In genomic region chr12:65511134-65511912, GRCh38 we compare ENCODE assay signal across 15 cellular contexts.
DNase-seq lines count a peak whose midpoint lies in the region; ATAC-seq and TF ChIP-seq lines count a peak whose summit lies in the region.
"Had no signal": no experiment of that assay in that cellular context is flagged by ENCODE, and none has a peak within 500 bp of the region (broad histone marks: within the 10 kb centered on the region; RNA-seq: fewer than 3 reads in every experiment).

No MANE protein-coding gene starts in this region.

- H3K4me2 ChIP-seq in SK-N-SH, result no peak overlapping the region

- H3K79me2 ChIP-seq in SK-N-SH (ENCODE audit: insufficient read depth), result no peaks in the 10 kb centered on the region

- no TSS peak for BruUV-seq in A673 (replicated peaks; lab: Mats Ljungman, UMichigan)

- H3K9me3 ChIP-seq in A673 (ENCODE audit: low read depth, low read length, poor library complexity, severe bottlenecking) (no peaks in the 10 kb centered on the region), SK-N-SH (no peaks in the 10 kb centered on the region)
- H3K9me3 ChIP-seq: thoracic aorta had no signal

- TF ChIP-seq RAD21 in SK-N-SH (IDR thresholded peaks at IDR 0.05; ENCODE audit: low read length), result no peak

- H3K9me2 ChIP-seq in SK-N-SH, result no peaks in the 10 kb centered on the region

- no peak; a peak in 1 of 4 replicates for TF ChIP-seq EP300 in SK-N-SH (IDR thresholded peaks at IDR 0.05; ENCODE audit: borderline replicate concordance in 1 of 2, low read depth in 1 of 2, low read length in 1 of 2)

- no peak for TF ChIP-seq POLR2A in GM18505 (IDR thresholded peaks at IDR 0.05; ENCODE audit: borderline replicate concordance, extremely low read depth, insufficient read depth, insufficient read length)

- CTCF ChIA-PET in A673 (lab: Charles Lee), result interaction anchor here (0.6 to 1.2 kb wide), 6 partner anchors 25 to 606 kb away, joined by 3 to 7 read pairs (median 4); no protein-coding TSS in a partner anchor
- CTCF ChIA-PET in SK-N-SH (lab: Yijun Ruan, JAX), result interaction anchor here (0.6 to 1.1 kb wide), 2 partner anchors 11 to 501 kb away, joined by 3 read pairs; no protein-coding TSS in a partner anchor

- H3K27ac ChIP-seq in A673 (ENCODE audit: low read depth, low read length, poor library complexity, severe bottlenecking) (peak overlapping the region; percentile 57), SK-N-SH (ENCODE audit: low read depth in 2 of 2, low read length in 1 of 2) (peak overlapping the region; percentile 32 to 48; a peak in 2 of 4 replicates)
- H3K27ac ChIP-seq: thoracic aorta had no signal

- no peak overlapping the region for H3K9ac ChIP-seq in SK-N-SH

- no peaks in the 10 kb centered on the region for H3K36me3 ChIP-seq in A673 (ENCODE audit: insufficient read depth, low read length, poor library complexity, severe bottlenecking)
- H3K36me3 ChIP-seq in SK-N-SH (replicated peaks in 1 of 2; ENCODE audit: control insufficient read depth in 1 of 2, insufficient read depth in 2 of 2, low read length in 1 of 2), result no peaks in the 10 kb centered on the region
- H3K36me3 ChIP-seq: thoracic aorta had no signal

- no peak overlapping the region for H3K4me3 ChIP-seq in A673 (ENCODE audit: low read depth, low read length, poor library complexity, severe bottlenecking)
- H3K4me3 ChIP-seq in SK-N-SH (ENCODE audit: low read depth in 2 of 2, low read length in 1 of 2), result no peak overlapping the region
- H3K4me3 ChIP-seq: K562, thoracic aorta had no signal

- H4K20me1 ChIP-seq in SK-N-SH (ENCODE audit: insufficient read depth), result no peaks in the 10 kb centered on the region

- peak; percentile 91 for DNase-seq in A673 (ENCODE audit: low spot score)
- DNase-seq in SK-N-SH, result no peak
- DNase-seq in Right ventricle myocardium superior, result peak; percentile 50
- DNase-seq in myocyte (ENCODE audit: low read depth), result peak; percentile 43
- no peak for DNase-seq in NCI-H1436 treated with DMSO at 0.1 percent for 48 hours (lab: John Stamatoyannopoulos, UW)
- DNase-seq in activated CD4-positive, alpha-beta T cell treated with anti-CD3 and anti-CD28 coated beads for 4 hours, result no peak
- no peak for DNase-seq in stimulated activated CD4-positive, alpha-beta T cell treated with anti-CD3 and anti-CD28 coated beads, Interleukin-4, amount 100 ng/mL, for 1 hour
- DNase-seq: activated CD4-positive, alpha-beta T cell treated with anti-CD3 and anti-CD28 coated beads, Interleukin-2, amount 50 U/mL, for 4 hours; activated gamma-delta T cell treated with Interleukin-2 at 50 U/mL for 16 hours; HCEC 1CT; NCI-H2081; T-helper 1 cell had no signal

- peaks cover 7% of the 10 kb centered on the region for H3F3A ChIP-seq in SK-N-SH (replicated peaks; ENCODE audit: insufficient read depth)

- intact Hi-C loops in A673 (cut with micrococcal nuclease; ENCODE audit: unreplicated experiment) (loop anchor here (2.0 to 5.0 kb wide), 2 partner anchors 203 to 311 kb away; partner anchors contain the start of gene HMGA2), Right ventricle myocardium superior (cut with DNase I) (no loop called here)

- TF ChIP-seq CTCF in A673 (conservative IDR thresholded peaks at IDR 0.05; ENCODE audit: low read depth, low read length) (peak; percentile 42; the same call in 1 of the 2 replicates), SK-N-SH (IDR thresholded peaks at IDR 0.05) (no peak)

- 78% methylated on average over 13 of the region's 13 CpGs for WGBS in SK-N-SH (ENCODE audit: low lambda C conversion rate)

- ATAC-seq in Right ventricle myocardium superior (ENCODE audit: poor library complexity), result peak; percentile 78
- ATAC-seq in GM18505 (IDR thresholded peaks at IDR 0.05; ENCODE audit: unreplicated experiment), result no peak
- ATAC-seq: K562 had no signal

- H2AFZ ChIP-seq in SK-N-SH (ENCODE audit: low read depth), result no peak overlapping the region

- H3K27me3 ChIP-seq in A673 (replicated peaks; ENCODE audit: insufficient read depth, low read depth, low read length, poor library complexity) (no peaks in the 10 kb centered on the region), SK-N-SH (ENCODE audit: insufficient read depth) (no peaks in the 10 kb centered on the region)

- POLR2A ChIA-PET in A673 (lab: Charles Lee; ENCODE audit: low non-redundant PET), result interaction anchor here (0.6 kb wide), 2 partner anchors 555 to 882 kb away, joined by 3 to 4 read pairs; no protein-coding TSS in a partner anchor
- POLR2A ChIA-PET in SK-N-SH (lab: Yijun Ruan, JAX), result no interaction called here

- H3K4me1 ChIP-seq in A673 (ENCODE audit: insufficient read depth, low read length, poor library complexity, severe bottlenecking), result peaks cover 23% of the 10 kb centered on the region
- peaks cover 0 to 2% of the 10 kb centered on the region in 2 experiments; a peak in 2 of 4 replicates for H3K4me1 ChIP-seq in SK-N-SH (ENCODE audit: control insufficient read depth in 1 of 2, insufficient read depth in 2 of 2, low read depth in 1 of 2, low read length in 1 of 2)

TF ChIP-seq in SK-N-SH, 30 proteins besides CTCF, POLR2A, EP300 and RAD21:
- TF ChIP-seq PBX3 (IDR thresholded peaks at IDR 0.05) (peak; percentile 66), TCF12 (IDR thresholded peaks at IDR 0.05) (peak; percentile 52; the same call in 1 of the 2 replicates), ELF1 (IDR thresholded peaks at IDR 0.05) (no peak)

Comparison
In these comparisons a context has a peak if more than half of its experiments do, and no peak if none do; other contexts are left out.
1. DNase-seq: peak in A673 (single experiment), Right ventricle myocardium superior (single experiment) and myocyte (single experiment); none in SK-N-SH (single experiment), NCI-H1436 treated with DMSO at 0.1 percent for 48 hours (single experiment), activated CD4-positive, alpha-beta T cell treated with anti-CD3 and anti-CD28 coated beads for 4 hours (0 of 2) and stimulated activated CD4-positive, alpha-beta T cell treated with anti-CD3 and anti-CD28 coated beads, Interleukin-4, amount 100 ng/mL, for 1 hour (single experiment).